ENCODE assay signal across 17 cellular contexts in genomic region chr9:115764649-115765048, GRCh38.
"Had no signal": no experiment of that assay in that cellular context is flagged by ENCODE, and none has a peak within 500 bp of the region (broad histone marks: within the 10 kb centered on the region; RNA-seq: fewer than 3 reads in every experiment).

No MANE protein-coding gene starts in this region.

- H3K36me3 Mint-ChIP-seq: activated CD4-positive, alpha-beta memory T cell treated with anti-CD3 and anti-CD28 coated beads for 36 hours; activated naive CD8-positive, alpha-beta T cell treated with anti-CD3 and anti-CD28 coated beads, Interleukin-2, amount 10 ng/mL, durations not matched to agents 7 days and 5 days had no signal

- H3K27ac ChIP-seq: brain microvascular endothelial cell, dorsolateral prefrontal cortex, foreskin keratinocyte, sigmoid colon had no signal

- H3K9me3 Mint-ChIP-seq: activated CD4-positive, alpha-beta memory T cell treated with anti-CD3 and anti-CD28 coated beads for 36 hours; activated T-cell treated with anti-CD3 and anti-CD28 coated beads, Interleukin-2, amount 50 U/mL, for 4 hours; neural crest cell had no signal

- DNase-seq: activated CD4-positive, alpha-beta memory T cell treated with anti-CD3 and anti-CD28 coated beads for 36 hours; activated CD4-positive, alpha-beta T cell treated with anti-CD3 and anti-CD28 coated beads for 1 hour; activated effector memory CD4-positive, alpha-beta T cell treated with anti-CD3 and anti-CD28 coated beads, Interleukin-2, amount 50 U/mL, for 16 hours; activated naive CD8-positive, alpha-beta T cell treated with anti-CD3 and anti-CD28 coated beads, Interleukin-2, amount 10 ng/mL, durations not matched to agents 7 days and 5 days; activated T-cell treated with anti-CD3 and anti-CD28 coated beads, Interleukin-2, amount 50 U/mL, for 4 hours; brain microvascular endothelial cell; dorsolateral prefrontal cortex; foreskin keratinocyte; posterior cingulate gyrus; sigmoid colon; stimulated activated CD4-positive, alpha-beta T cell treated with anti-CD3 and anti-CD28 coated beads, Interleukin-4, amount 100 ng/mL, for 1 hour; stimulated activated CD8-positive, alpha-beta memory T cell treated with anti-CD3 and anti-CD28 coated beads, Interleukin-4, amount 100 ng/mL, for 48 hours; stimulated activated naive CD8-positive, alpha-beta T cell treated with anti-CD3 and anti-CD28 coated beads, Interleukin-15, Interleukin-2, amounts not matched to agents 100 U/mL and 50 U/mL, for 24 hours; T1000 had no signal

- H3K4me3 ChIP-seq: dorsolateral prefrontal cortex, heart left ventricle, sigmoid colon had no signal

- H3K4me1 Mint-ChIP-seq: activated naive CD8-positive, alpha-beta T cell treated with anti-CD3 and anti-CD28 coated beads, Interleukin-2, amount 10 ng/mL, durations not matched to agents 7 days and 5 days; neural crest cell had no signal

- FAIRE-seq: islet of Langerhans had no signal

- H3K9me3 ChIP-seq: heart left ventricle, sigmoid colon had no signal

- H3K27ac Mint-ChIP-seq: activated CD4-positive, alpha-beta memory T cell treated with anti-CD3 and anti-CD28 coated beads for 36 hours; activated naive CD8-positive, alpha-beta T cell treated with anti-CD3 and anti-CD28 coated beads, Interleukin-2, amount 10 ng/mL, durations not matched to agents 7 days and 5 days had no signal

- H3K27me3 Mint-ChIP-seq: activated CD4-positive, alpha-beta memory T cell treated with anti-CD3 and anti-CD28 coated beads for 36 hours; activated naive CD8-positive, alpha-beta T cell treated with anti-CD3 and anti-CD28 coated beads, Interleukin-2, amount 10 ng/mL, durations not matched to agents 7 days and 5 days had no signal

- H3K4me1 ChIP-seq: foreskin keratinocyte, sigmoid colon had no signal

- H3K4me3 Mint-ChIP-seq: activated CD4-positive, alpha-beta memory T cell treated with anti-CD3 and anti-CD28 coated beads for 36 hours; activated naive CD8-positive, alpha-beta T cell treated with anti-CD3 and anti-CD28 coated beads, Interleukin-2, amount 10 ng/mL, durations not matched to agents 7 days and 5 days; activated T-cell treated with anti-CD3 and anti-CD28 coated beads, Interleukin-2, amount 50 U/mL, for 4 hours; neural crest cell had no signal

- ATAC-seq: activated T-cell treated with anti-CD3 and anti-CD28 coated beads, Interleukin-2, amount 50 U/mL, for 4 hours; foreskin keratinocyte; stimulated activated naive CD8-positive, alpha-beta T cell treated with anti-CD3 and anti-CD28 coated beads, Interleukin-15, Interleukin-2, amounts not matched to agents 100 U/mL and 50 U/mL, for 24 hours had no signal

- H3K27me3 ChIP-seq: brain microvascular endothelial cell, dorsolateral prefrontal cortex, foreskin keratinocyte, heart left ventricle, sigmoid colon had no signal

- H3K36me3 ChIP-seq: brain microvascular endothelial cell, heart left ventricle, sigmoid colon had no signal
